ENCODE assay signal across 8 cellular contexts in genomic region chr17:36600936-36601302, GRCh38. TPM values are rescaled to one million over a fixed set of nuclear protein-coding genes. Genes with fewer than 3 reads are reported as not detected.
A peak's percentile ranks its signal among the peaks of the same experiment; 100 is the strongest.
DNase-seq lines count a peak whose midpoint lies in the region; ATAC-seq, FAIRE-seq and TF ChIP-seq lines count a peak whose summit lies in the region.

No MANE protein-coding gene starts in this region.

- H3K27me3 ChIP-seq in DOHH2 (ENCODE audit: control insufficient read depth, low read length) (no peaks in the 10 kb centered on the region), keratinocyte (ENCODE audit: control insufficient read depth, extremely low read depth, insufficient read depth, low read length) (no peaks in the 10 kb centered on the region), subcutaneous abdominal adipose tissue (ENCODE audit: control insufficient read depth in 5 of 5, insufficient read depth in 4 of 5, low read length in 5 of 5) (no peaks in the 10 kb centered on the region)

- DNase-seq in keratinocyte (ENCODE audit: low read depth, low spot score): no peak
- no peak for DNase-seq in A172 (ENCODE audit: low spot score)

- FAIRE-seq in keratinocyte (lab: Jason Lieb, UNC): no peak

- H4K20me1 ChIP-seq in DOHH2 (ENCODE audit: control insufficient read depth, insufficient read depth, low read depth, low read length): peaks cover 12% of the 10 kb centered on the region; the same call in 1 of the 2 replicates
- H4K20me1 ChIP-seq in keratinocyte (ENCODE audit: control insufficient read depth, extremely low read depth, insufficient read depth, low read length): no peaks in the 10 kb centered on the region

- ATAC-seq in HG03175 (IDR thresholded peaks at IDR 0.05; ENCODE audit: unreplicated experiment) (peak; percentile 5), HG02610 (IDR thresholded peaks at IDR 0.05; ENCODE audit: unreplicated experiment) (no peak), HG02642 (IDR thresholded peaks at IDR 0.05; ENCODE audit: poor library complexity, unreplicated experiment) (no peak)

- H3K4me1 ChIP-seq in DOHH2 (ENCODE audit: control insufficient read depth, low read length): peaks cover 31% of the 10 kb centered on the region
- peaks cover 16% of the 10 kb centered on the region for H3K4me1 ChIP-seq in keratinocyte (ENCODE audit: control insufficient read depth, extremely low read depth, insufficient read depth, low read length)
- H3K4me1 ChIP-seq in subcutaneous abdominal adipose tissue (ENCODE audit: control insufficient read depth in 5 of 5, insufficient read depth in 5 of 5, low read length in 5 of 5): peaks cover 9 to 22% (median 19%) of the 10 kb centered on the region in 5 donors

- peaks cover 28% of the 10 kb centered on the region for H3K36me3 ChIP-seq in DOHH2 (ENCODE audit: control insufficient read depth, low read length)
- H3K36me3 ChIP-seq in keratinocyte (ENCODE audit: control insufficient read depth in 2 of 2, extremely low read depth in 1 of 2, insufficient read depth in 2 of 2, low read length in 2 of 2): peaks cover 4 to 15% of the 10 kb centered on the region in 2 experiments
- H3K36me3 ChIP-seq in subcutaneous abdominal adipose tissue (ENCODE audit: control insufficient read depth in 5 of 5, insufficient read depth in 5 of 5, low read length in 5 of 5): peaks cover 0 to 7% (median 4%) of the 10 kb centered on the region in 5 donors

- H3K4me3 ChIP-seq in DOHH2 (ENCODE audit: low read length) (peak overlapping the region; percentile 100), keratinocyte (ENCODE audit: control insufficient read depth in 2 of 3, extremely low read depth in 1 of 3, insufficient read depth in 2 of 3, low read depth in 1 of 3, low read length in 3 of 3) (peak overlapping the region; percentile 56 to 91 (median 78)), subcutaneous abdominal adipose tissue (ENCODE audit: low read depth in 1 of 5, low read length in 5 of 5) (peak overlapping the region; percentile 81 to 98 (median 85))

- peak; percentile 50 for TF ChIP-seq CTCF in DOHH2 (IDR thresholded peaks at IDR 0.05; ENCODE audit: low read depth, low read length, poor library complexity, severe bottlenecking)
- TF ChIP-seq CTCF in keratinocyte (optimal IDR thresholded peaks at IDR 0.05 in 1 of 3, IDR thresholded peaks at IDR 0.05 in 1 of 3, conservative IDR thresholded peaks at IDR 0.05 in 1 of 3; ENCODE audit: extremely low read depth in 1 of 3, insufficient read depth in 2 of 3, low read length in 3 of 3): no peak

- no peaks in the 10 kb centered on the region for H3K9me2 ChIP-seq in DOHH2 (replicated peaks; ENCODE audit: control insufficient read depth, low read length)

- H3K79me2 ChIP-seq in DOHH2 (ENCODE audit: control insufficient read depth, low read length): peaks cover 45% of the 10 kb centered on the region
- H3K79me2 ChIP-seq in keratinocyte (ENCODE audit: control insufficient read depth, insufficient read depth, low read length): peaks cover 33% of the 10 kb centered on the region

- peak overlapping the region; percentile 43 for H3K27ac ChIP-seq in DOHH2 (ENCODE audit: low read depth, low read length)
- peak overlapping the region; percentile 24 for H3K27ac ChIP-seq in angular gyrus (ENCODE audit: low read depth, low read length)
- H3K27ac ChIP-seq in keratinocyte (ENCODE audit: control insufficient read depth, insufficient read depth, low read length): peak overlapping the region; percentile 67
- peak overlapping the region; percentile 85 for H3K27ac ChIP-seq in subcutaneous abdominal adipose tissue (ENCODE audit: low read depth, low read length)

- no peaks in the 10 kb centered on the region for H3K9me1 ChIP-seq in keratinocyte (ENCODE audit: control insufficient read depth, extremely low read depth, insufficient read depth, low read length)

- H3K9ac ChIP-seq in keratinocyte (ENCODE audit: control insufficient read depth, extremely low read depth, insufficient read depth, low read length) (peak overlapping the region; percentile 82), subcutaneous abdominal adipose tissue (ENCODE audit: low read length in 5 of 5) (peak overlapping the region in 4 of 5 donors; percentile 76 to 93 (median 92))

- H3K4me2 ChIP-seq in DOHH2 (ENCODE audit: low read length): peak overlapping the region; percentile 75
- peak overlapping the region; percentile 99 for H3K4me2 ChIP-seq in keratinocyte (ENCODE audit: control insufficient read depth, extremely low read depth, insufficient read depth, low read depth, low read length)

- H2AFZ ChIP-seq in keratinocyte (ENCODE audit: control insufficient read depth, low read length): peak overlapping the region; percentile 85

- dilution Hi-C loops in keratinocyte (cut with MboI; ENCODE audit: extremely low pct_ligation_motif_present, low sequenced_read_pairs): no loop called here

- H3F3A ChIP-seq in DOHH2 (ENCODE audit: control insufficient read depth, insufficient read depth): no peaks in the 10 kb centered on the region

- H3K9me3 ChIP-seq in DOHH2 (ENCODE audit: control insufficient read depth, insufficient read depth, low read length) (no peaks in the 10 kb centered on the region), keratinocyte (ENCODE audit: control insufficient read depth, low read depth, low read length) (no peaks in the 10 kb centered on the region), subcutaneous abdominal adipose tissue (ENCODE audit: control insufficient read depth in 5 of 5, low read length in 5 of 5) (no peaks in the 10 kb centered on the region)

RNA-seq across cellular contexts. Expression of gene MRM1, which starts 0.5 kb away (rescaled TPM):
- 3.7 to 5.4 TPM (median 3.8 TPM) in 3 replicates for polyA plus RNA-seq in keratinocyte
- polyA plus RNA-seq in keratinocyte (2011; ENCODE audit: low read depth): 0.56 TPM
- polyA plus RNA-seq in keratinocyte (2011; cell fraction: cytosol; rRNA removed): 2.2 and 3.3 TPM in 2 replicates
- polyA plus RNA-seq in keratinocyte (2011; cell fraction: nucleus; rRNA removed): 3.0 and 4.5 TPM in 2 replicates
- polyA plus RNA-seq in keratinocyte (2012; ENCODE audit: low replicate concordance): 2.1 and 5.0 TPM in 2 replicates
- polyA minus RNA-seq in keratinocyte: 1.4 to 2.0 TPM (median 1.5 TPM) in 3 replicates
- 6.1 TPM for polyA minus RNA-seq in keratinocyte (2011; cell fraction: cytosol; rRNA and poly(A)+ RNA removed)
- 3.1 and 3.4 TPM in 2 replicates for polyA minus RNA-seq in keratinocyte (2011; cell fraction: nucleus; rRNA and poly(A)+ RNA removed)
- 12.2 and 17.2 TPM in 2 replicates for total RNA-seq in A172 (2014; rRNA removed; shearing (Covaris generic))

RNA-seq across cellular contexts. Expression of gene DHRS11, which starts 9.2 kb away (rescaled TPM):
- 11.0 to 14.3 TPM (median 11.4 TPM) in 3 replicates for polyA plus RNA-seq in keratinocyte
- 3.2 TPM for polyA plus RNA-seq in keratinocyte (2011; ENCODE audit: low read depth)
- polyA plus RNA-seq in keratinocyte (2011; cell fraction: cytosol; rRNA removed): 12.4 and 13.7 TPM in 2 replicates
- polyA plus RNA-seq in keratinocyte (2011; cell fraction: nucleus; rRNA removed): 23.6 and 25.8 TPM in 2 replicates
- 6.5 and 22.5 TPM in 2 replicates for polyA plus RNA-seq in keratinocyte (2012; ENCODE audit: low replicate concordance)
- 8.0 to 17.2 TPM (median 15.3 TPM) in 3 replicates for polyA minus RNA-seq in keratinocyte
- polyA minus RNA-seq in keratinocyte (2011; cell fraction: cytosol; rRNA and poly(A)+ RNA removed): 12.7 TPM
- 4.2 and 5.5 TPM in 2 replicates for polyA minus RNA-seq in keratinocyte (2011; cell fraction: nucleus; rRNA and poly(A)+ RNA removed)
- total RNA-seq in A172 (2014; rRNA removed; shearing (Covaris generic)): 15.4 and 22.7 TPM in 2 replicates

RNA-seq across cellular contexts. Expression of gene GGNBP2, which starts 56.2 kb away (rescaled TPM):
- 73.0 to 95.5 TPM (median 84.9 TPM) in 3 replicates for polyA plus RNA-seq in keratinocyte
- 120 TPM for polyA plus RNA-seq in keratinocyte (2011; ENCODE audit: low read depth)
- polyA plus RNA-seq in keratinocyte (2011; cell fraction: cytosol; rRNA removed): 43.6 and 94.9 TPM in 2 replicates
- polyA plus RNA-seq in keratinocyte (2011; cell fraction: nucleus; rRNA removed): 182 and 183 TPM in 2 replicates
- 50.2 and 59.5 TPM in 2 replicates for polyA plus RNA-seq in keratinocyte (2012; ENCODE audit: low replicate concordance)
- 73.4 to 90.5 TPM (median 86.5 TPM) in 3 replicates for polyA minus RNA-seq in keratinocyte
- 26.1 TPM for polyA minus RNA-seq in keratinocyte (2011; cell fraction: cytosol; rRNA and poly(A)+ RNA removed)
- polyA minus RNA-seq in keratinocyte (2011; cell fraction: nucleus; rRNA and poly(A)+ RNA removed): 40.0 and 92.5 TPM in 2 replicates
- total RNA-seq in A172 (2014; rRNA removed; shearing (Covaris generic)): 56.4 and 83.3 TPM in 2 replicates

Comparison
In these comparisons a context has a peak if more than half of its experiments do, and no peak if none do; other contexts are left out.
1. H3K27ac ChIP-seq: peak in every context shown above with its lines; median percentile 85 in subcutaneous abdominal adipose tissue; 67 in keratinocyte; 43 in DOHH2; 24 in angular gyrus.